In the genomic region with DNA sequence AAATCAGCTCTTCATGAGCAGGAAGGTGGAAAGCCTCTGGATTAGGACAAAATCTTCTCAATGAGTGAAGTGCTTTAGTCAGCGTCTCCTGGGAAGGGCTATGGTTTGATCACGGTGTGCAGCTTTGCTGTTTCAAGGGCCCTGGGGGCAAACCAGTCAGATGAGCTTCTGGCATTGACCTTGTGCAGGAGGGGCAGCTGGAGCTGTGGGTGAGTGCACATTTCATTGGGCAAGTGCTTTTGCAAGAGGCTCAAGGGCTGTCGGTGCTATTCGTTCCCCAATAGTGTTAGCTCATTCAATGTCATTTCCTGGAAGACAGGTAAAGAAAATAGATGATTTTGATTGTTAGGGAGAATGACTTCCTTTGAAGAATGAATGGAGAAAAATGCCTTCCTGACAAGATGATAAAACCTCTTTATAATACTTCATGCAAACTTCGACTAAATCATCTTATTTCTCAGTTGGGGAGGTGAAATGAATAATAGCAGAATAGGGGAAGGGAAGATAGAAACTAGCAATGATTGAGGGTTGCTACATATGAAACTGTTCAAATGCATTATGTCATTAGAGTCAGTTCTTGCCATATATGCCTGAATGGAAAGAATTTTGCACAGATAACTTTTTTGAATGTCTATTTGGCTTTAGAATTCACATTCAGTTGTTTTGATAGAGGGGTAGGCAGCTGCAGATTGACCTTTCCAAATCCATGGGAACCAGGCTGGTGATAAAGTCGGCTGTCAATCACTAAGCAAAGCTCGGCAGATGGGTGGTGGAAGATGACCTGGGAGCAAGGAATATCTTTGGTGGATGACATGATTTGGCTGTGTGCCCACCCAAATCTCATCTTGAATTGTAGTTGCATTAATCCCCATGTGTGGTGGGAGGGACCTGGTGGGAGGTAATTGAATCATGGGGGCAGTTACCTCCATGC, we compare ENCODE assay signal across 11 cellular contexts. TPM values are rescaled to one million over a fixed set of nuclear protein-coding genes. Genes with fewer than 3 reads are reported as not detected.
DNase-seq lines count a peak whose midpoint lies in the region; ATAC-seq and TF ChIP-seq lines count a peak whose summit lies in the region.
"Had no signal": no experiment of that assay in that cellular context is flagged by ENCODE, and none has a peak within 500 bp of the region (broad histone marks: within the 10 kb centered on the region; RNA-seq: fewer than 3 reads in every experiment).

No MANE protein-coding gene starts in this region.

- peaks cover 47 to 55% (median 54%) of the 10 kb centered on the region in 3 donors for H3K4me1 Mint-ChIP-seq in CD8-positive, alpha-beta memory T cell

- CTCF ChIA-PET in CD8-positive, alpha-beta memory T cell (lab: Charles Lee), result interaction anchor here (0.8 kb wide), 1 partner anchor 10 kb away, joined by 3 read pairs; no protein-coding TSS in a partner anchor

- H3K36me3 ChIP-seq in CD8-positive, alpha-beta memory T cell (ENCODE audit: insufficient read depth, low read length), result no peaks in the 10 kb centered on the region

- POLR2A ChIA-PET in CD8-positive, alpha-beta memory T cell (lab: Charles Lee), result interaction anchor here (2.3 kb wide), 1 partner anchor 276 kb away, joined by 7 read pairs; a partner anchor contains a TSS

- peak overlapping the region in 7 of 8 donors; percentile 5 to 96 (median 40) for H3K27ac Mint-ChIP-seq in CD8-positive, alpha-beta memory T cell

- TF ChIP-seq CTCF in coronary artery (IDR thresholded peaks at IDR 0.05), result no peak

- no peaks in the 10 kb centered on the region for H3K27me3 ChIP-seq in CD8-positive, alpha-beta memory T cell (ENCODE audit: insufficient read depth, low read length, poor library complexity, severe bottlenecking)

- H3K36me3 Mint-ChIP-seq in CD8-positive, alpha-beta memory T cell, result peaks cover 0 to 13% (median 2%) of the 10 kb centered on the region in 3 donors

- no peak for DNase-seq in CD8-positive, alpha-beta memory T cell
- DNase-seq in RPMI8226 (peak; percentile 55), caudate nucleus (lab: John Stamatoyannopoulos, UW) (no peak), NCI-H446 treated with DMSO at 0.1 percent for 48 hours (lab: John Stamatoyannopoulos, UW) (no peak), NCI-H446 (lab: John Stamatoyannopoulos, UW) (no peak), coronary artery (ENCODE audit: low spot score) (no peak)
- DNase-seq: NCI-H1694 had no signal

- H3K9me3 Mint-ChIP-seq in CD8-positive, alpha-beta memory T cell, result peaks cover 0 to 2% (median 0%) of the 10 kb centered on the region in 5 donors

- peaks cover 50% of the 10 kb centered on the region for H3K4me1 ChIP-seq in CD8-positive, alpha-beta memory T cell (ENCODE audit: insufficient read depth, low read length)
- H3K4me1 ChIP-seq: parathyroid adenoma had no signal

- no peak overlapping the region for H3K27ac ChIP-seq in CD8-positive, alpha-beta memory T cell (ENCODE audit: low read depth, low read length)
- H3K27ac ChIP-seq in caudate nucleus (ENCODE audit: low read depth, low read length) (no peak overlapping the region), coronary artery (no peak overlapping the region)
- H3K27ac ChIP-seq: epithelial cell of prostate, parathyroid adenoma had no signal

- no peaks in the 10 kb centered on the region for H3K9me3 ChIP-seq in CD8-positive, alpha-beta memory T cell (ENCODE audit: low read length)

- H3K4me3 ChIP-seq in CD8-positive, alpha-beta memory T cell (ENCODE audit: low read length), result peak overlapping the region; percentile 26
- no peak overlapping the region for H3K4me3 ChIP-seq in coronary artery

- ATAC-seq in GM19324 (IDR thresholded peaks at IDR 0.05; ENCODE audit: low FRiP score, unreplicated experiment) (peak; percentile 7), esophagus mucosa (peak; percentile 79)

- H3K27me3 Mint-ChIP-seq in CD8-positive, alpha-beta memory T cell, result peaks cover 7 to 9% of the 10 kb centered on the region in 2 donors

- H3K4me3 Mint-ChIP-seq in CD8-positive, alpha-beta memory T cell, result peak overlapping the region in 6 of 7 donors; percentile 62 to 79 (median 72)

RNA-seq across cellular contexts. Expression of a gene that starts 12.9 kb away (rescaled TPM):
- total RNA-seq in CD8-positive, alpha-beta memory T cell, result 1 to 10 TPM in 1 of 2 experiments, under 1 TPM in 1; 0.60 to 1.0 TPM
- 2.4 TPM for polyA plus RNA-seq in CD8-positive, alpha-beta memory T cell
- total RNA-seq in esophagus mucosa, result 2.4 TPM
